22 cellular contexts compared by ENCODE assay signal in the genomic region with DNA sequence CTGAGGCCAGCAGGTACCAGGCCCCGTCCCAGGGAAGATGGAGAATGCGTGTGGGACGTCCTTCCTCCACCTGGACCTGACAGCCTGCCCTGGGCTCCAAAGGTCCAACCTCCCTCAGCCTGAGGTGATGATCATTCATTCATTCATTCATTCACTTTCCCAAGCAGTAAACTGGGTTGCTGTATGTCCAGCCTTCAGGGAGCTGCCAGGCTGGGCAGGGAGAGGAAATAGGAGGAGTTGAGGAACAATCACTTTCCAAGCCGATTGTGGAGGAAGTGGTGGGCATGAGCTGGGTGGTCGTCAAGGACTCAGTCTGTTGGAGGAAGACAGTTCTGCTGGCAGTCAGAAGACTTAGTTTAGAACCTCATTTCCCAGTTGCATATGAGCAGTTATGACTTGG. TPM values are rescaled to one million over a fixed set of nuclear protein-coding genes. Genes with fewer than 3 reads are reported as not detected.
"Had no signal": no experiment of that assay in that cellular context is flagged by ENCODE, and none has a peak within 500 bp of the region (broad histone marks: within the 10 kb centered on the region; RNA-seq: fewer than 3 reads in every experiment).

No MANE protein-coding gene starts in this region.

- H3K4me3 ChIP-seq: MG63, SJSA1, SK-N-MC had no signal

- H3K9me3 ChIP-seq: MG63, SJSA1 had no signal

- H3K27me3 ChIP-seq: MG63, SJSA1 had no signal

- FAIRE-seq: RCC 7860 had no signal

- H3K4me1 ChIP-seq: SJSA1 had no signal

- DNase-seq: Karpas-422, KG1, MG63, NCI-H1092 treated with DMSO at 0.1 percent for 48 hours, NCI-H1436, NCI-H187, NCI-H2029, NCI-H2081 treated with DMSO at 0.1 percent for 48 hours, NCI-H2171, NCI-H226, NCI-H446, NCI-H510A, NCI-H524 treated with DMSO at 0.1 percent for 48 hours, NCI-H774, Right ventricle myocardium superior, RPMI8226, SIG-M5 had no signal

- H3K27ac ChIP-seq: HL-60, SJSA1, SK-N-MC had no signal

- H3K36me3 ChIP-seq: MG63, SJSA1 had no signal

RNA-seq across cellular contexts. Expression of a gene that starts 10.2 kb away (rescaled TPM):
- total RNA-seq: Right ventricle myocardium superior, SJSA1 had no signal

RNA-seq across cellular contexts. Expression of a gene that starts 23.3 kb away (rescaled TPM):
- total RNA-seq: Right ventricle myocardium superior had no signal

RNA-seq across cellular contexts. Expression of a gene that starts 52.4 kb away (rescaled TPM):
- total RNA-seq: HT-29, SJSA1 had no signal
